In genomic region chr21:38768385-38769071, GRCh38 we compare ENCODE assay signal across 8 cellular contexts. TPM values are rescaled to one million over a fixed set of nuclear protein-coding genes. Genes with fewer than 3 reads are reported as not detected.
A peak's percentile ranks its signal among the peaks of the same experiment; 100 is the strongest.
DNase-seq lines count a peak whose midpoint lies in the region; ATAC-seq, FAIRE-seq and TF ChIP-seq lines count a peak whose summit lies in the region.

No MANE protein-coding gene starts in this region.

- no peak for ATAC-seq in GM19455 (IDR thresholded peaks at IDR 0.05; ENCODE audit: unreplicated experiment)
- no peak for ATAC-seq in GM19467 (IDR thresholded peaks at IDR 0.05; ENCODE audit: unreplicated experiment)
- no peak for ATAC-seq in HG02763 (IDR thresholded peaks at IDR 0.05; ENCODE audit: unreplicated experiment)

- peak overlapping the region; percentile 31 for H2AFZ ChIP-seq in astrocyte (ENCODE audit: low read depth, low read length)

- H3K4me3 ChIP-seq in BJ (ENCODE audit: low read depth, low read length) (no peak overlapping the region), astrocyte (ENCODE audit: insufficient read depth, low read depth, low read length) (peak overlapping the region; percentile 3), skeletal muscle cell (ENCODE audit: low read depth, low read length) (no peak overlapping the region), WERI-Rb-1 (ENCODE audit: low read depth, low read length) (no peak overlapping the region)

- peak overlapping the region; percentile 81 for H3K9ac ChIP-seq in astrocyte (ENCODE audit: low read length)

- peaks cover 27% of the 10 kb centered on the region for H3K4me1 ChIP-seq in astrocyte (ENCODE audit: insufficient read depth, low read length)

- no peaks in the 10 kb centered on the region for H4K20me1 ChIP-seq in astrocyte (ENCODE audit: insufficient read depth, low read length)

- H3K27ac ChIP-seq in astrocyte (ENCODE audit: low read depth, low read length): peak overlapping the region; percentile 90
- H3K27ac ChIP-seq in WERI-Rb-1: no peak overlapping the region

- H3K9me3 ChIP-seq in astrocyte (ENCODE audit: insufficient read depth, low read depth, low read length) (peaks cover 5% of the 10 kb centered on the region), WERI-Rb-1 (ENCODE audit: severe bottlenecking) (peaks cover 12% of the 10 kb centered on the region)

- TF ChIP-seq CTCF in BJ (IDR thresholded peaks at IDR 0.05; ENCODE audit: insufficient read depth, low read depth, low read length) (no peak), astrocyte (IDR thresholded peaks at IDR 0.05; ENCODE audit: insufficient read depth, low read depth, low read length) (no peak), WERI-Rb-1 (IDR thresholded peaks at IDR 0.05; ENCODE audit: low read depth, low read length) (no peak)

- POLR2A ChIA-PET in BJ (lab: Charles Lee): no interaction called here

- no peak overlapping the region for H3K4me3 Mint-ChIP-seq in astrocyte (ENCODE audit: unreplicated experiment)

- peak; percentile 49 for DNase-seq in BJ (ENCODE audit: low read depth)
- peak; percentile 37 for DNase-seq in RCC 7860 (ENCODE audit: low spot score)
- peak; percentile 96 for DNase-seq in astrocyte (ENCODE audit: low read depth)
- DNase-seq in skeletal muscle cell (ENCODE audit: low read depth): peak; percentile 98
- DNase-seq in WERI-Rb-1: no peak

- CTCF ChIA-PET in BJ (lab: Yijun Ruan, JAX): no interaction called here

- no peak for FAIRE-seq in RCC 7860 (lab: Jason Lieb, UNC)
- FAIRE-seq in astrocyte (lab: Jason Lieb, UNC): peak; percentile 52

- peak overlapping the region; percentile 28 for H3K27ac Mint-ChIP-seq in astrocyte (ENCODE audit: unreplicated experiment)

- H3K36me3 ChIP-seq in BJ (ENCODE audit: control insufficient read depth, insufficient read depth, low read length) (no peaks in the 10 kb centered on the region), astrocyte (ENCODE audit: insufficient read depth, low read length) (no peaks in the 10 kb centered on the region), WERI-Rb-1 (no peaks in the 10 kb centered on the region)

- H3K4me1 Mint-ChIP-seq in astrocyte (ENCODE audit: low read depth, unreplicated experiment): peaks cover 33% of the 10 kb centered on the region

- peaks cover 3% of the 10 kb centered on the region for H3K27me3 Mint-ChIP-seq in astrocyte (ENCODE audit: low read depth, unreplicated experiment)

- no peaks in the 10 kb centered on the region for H3K79me2 ChIP-seq in astrocyte (ENCODE audit: insufficient read depth, low read length)

- H3K36me3 Mint-ChIP-seq in astrocyte (ENCODE audit: low read depth, unreplicated experiment): peaks cover 3% of the 10 kb centered on the region

- H3K4me2 ChIP-seq in astrocyte (ENCODE audit: low read length): peak overlapping the region; percentile 73

- H3K9me3 Mint-ChIP-seq in astrocyte (ENCODE audit: unreplicated experiment): peaks cover 10% of the 10 kb centered on the region

- H3K27me3 ChIP-seq in BJ (ENCODE audit: control insufficient read depth, insufficient read depth, low read length) (no peaks in the 10 kb centered on the region), astrocyte (ENCODE audit: insufficient read depth, low read length) (no peaks in the 10 kb centered on the region), WERI-Rb-1 (ENCODE audit: insufficient read depth, low read depth, severe bottlenecking) (no peaks in the 10 kb centered on the region)

RNA-seq across cellular contexts. Expression of gene ETS2, which starts 37.2 kb away (rescaled TPM):
- polyA plus RNA-seq in BJ (2011; rRNA removed): 14.1 and 18.8 TPM in 2 replicates
- polyA minus RNA-seq in BJ (2011; rRNA and poly(A)+ RNA removed): 11.4 and 15.7 TPM in 2 replicates
- 37.0 and 40.3 TPM in 2 replicates for total RNA-seq in astrocyte
